8 cellular contexts compared by ENCODE assay signal in the genomic region with DNA sequence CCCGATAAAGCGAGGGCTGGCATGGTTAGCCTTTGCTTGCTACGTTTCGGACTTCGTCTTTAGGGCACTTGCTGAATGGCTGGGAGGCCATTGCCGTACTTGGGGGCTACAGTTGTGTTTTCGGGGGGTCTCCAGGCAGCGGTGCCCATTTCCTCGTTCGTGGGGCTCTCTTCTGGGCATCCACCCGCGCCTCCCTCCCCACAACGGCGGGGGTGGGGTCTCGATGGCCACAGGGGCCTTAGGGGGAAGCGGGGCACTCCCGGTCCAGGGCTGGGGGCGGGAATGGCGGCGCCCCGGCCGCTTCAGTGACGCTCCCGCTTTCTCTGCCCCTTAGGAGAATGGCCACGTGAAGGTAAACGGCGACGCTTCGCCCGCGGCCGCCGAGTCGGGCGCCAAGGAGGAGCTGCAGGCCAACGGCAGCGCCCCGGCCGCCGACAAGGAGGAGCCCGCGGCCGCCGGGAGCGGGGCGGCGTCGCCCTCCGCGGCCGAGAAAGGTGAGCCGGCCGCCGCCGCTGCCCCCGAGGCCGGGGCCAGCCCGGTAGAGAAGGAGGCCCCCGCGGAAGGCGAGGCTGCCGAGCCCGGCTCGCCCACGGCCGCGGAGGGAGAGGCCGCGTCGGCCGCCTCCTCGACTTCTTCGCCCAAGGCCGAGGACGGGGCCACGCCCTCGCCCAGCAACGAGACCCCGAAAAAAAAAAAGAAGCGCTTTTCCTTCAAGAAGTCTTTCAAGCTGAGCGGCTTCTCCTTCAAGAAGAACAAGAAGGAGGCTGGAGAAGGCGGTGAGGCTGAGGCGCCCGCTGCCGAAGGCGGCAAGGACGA. TPM values are rescaled to one million over a fixed set of nuclear protein-coding genes. Genes with fewer than 3 reads are reported as not detected.
DNase-seq lines count a peak whose midpoint lies in the region; ATAC-seq and TF ChIP-seq lines count a peak whose summit lies in the region.

No MANE protein-coding gene starts in this region.

- CTCF ChIA-PET in HEK293T (lab: Yijun Ruan, JAX): interaction anchor here (0.6 to 2.2 kb wide), 15 partner anchors 10 to 656 kb away, joined by 3 to 8 read pairs (median 3); no protein-coding TSS in a partner anchor

- peak overlapping the region; percentile 90 to 98 (median 93) for H3K9ac ChIP-seq in BLaER1 treated with 17β-estradiol and CSF1 and Interleukin-3, amounts not matched to agents 10 nM and 100 nM
- no peak overlapping the region for H3K9ac ChIP-seq in parathyroid adenoma

- POLR2A ChIA-PET in HEK293T (lab: Yijun Ruan, JAX): interaction anchor here (0.7 to 1.7 kb wide), 12 partner anchors 8 to 912 kb away, joined by 3 to 5 read pairs (median 3); no protein-coding TSS in a partner anchor

- H4K20me1 ChIP-seq in BLaER1 treated with 17β-estradiol and CSF1 and Interleukin-3, amounts not matched to agents 10 nM and 100 nM: peaks cover 15 to 56% (median 28%) of the 10 kb centered on the region in 11 experiments; a peak in 19 of 22 replicates

- intact Hi-C loops in left cardiac atrium (cut with DNase I): loop anchor here (1.0 to 10.0 kb wide), 4 partner anchors 235 to 553 kb away; no protein-coding TSS in a partner anchor

- peaks cover 19% of the 10 kb centered on the region for H3K4me1 Mint-ChIP-seq in activated naive CD8-positive, alpha-beta T cell treated with anti-CD3 and anti-CD28 coated beads, Interleukin-2, amount 50 U/mL, for 24 hours

- peaks cover 0 to 29% (median 10%) of the 10 kb centered on the region in 11 experiments; a peak in 15 of 22 replicates for H3K9me3 ChIP-seq in BLaER1 treated with 17β-estradiol and CSF1 and Interleukin-3, amounts not matched to agents 10 nM and 100 nM (replicated peaks in 1 of 11)
- H3K9me3 ChIP-seq in parathyroid adenoma (ENCODE audit: control insufficient read depth, low read length): no peaks in the 10 kb centered on the region

- peak overlapping the region; percentile 82 to 98 (median 93) for H3K4me2 ChIP-seq in BLaER1 treated with 17β-estradiol and CSF1 and Interleukin-3, amounts not matched to agents 10 nM and 100 nM
- peak overlapping the region; percentile 93 for H3K4me2 ChIP-seq in parathyroid adenoma (ENCODE audit: low read length)

- H2AFZ ChIP-seq in parathyroid adenoma: peak overlapping the region; percentile 48

- ATAC-seq in activated naive CD8-positive, alpha-beta T cell treated with anti-CD3 and anti-CD28 coated beads, Interleukin-2, amount 50 U/mL, for 24 hours: no peak
- ATAC-seq in left cardiac atrium (peak; percentile 6 to 12), GM18861 (IDR thresholded peaks at IDR 0.05; ENCODE audit: unreplicated experiment) (no peak)

- no peak overlapping the region for H3K27ac Mint-ChIP-seq in activated naive CD8-positive, alpha-beta T cell treated with anti-CD3 and anti-CD28 coated beads, Interleukin-2, amount 50 U/mL, for 24 hours

- peaks cover 0 to 35% (median 0%) of the 10 kb centered on the region in 11 experiments; a peak in 6 of 22 replicates for H3K36me3 ChIP-seq in BLaER1 treated with 17β-estradiol and CSF1 and Interleukin-3, amounts not matched to agents 10 nM and 100 nM
- no peaks in the 10 kb centered on the region for H3K36me3 ChIP-seq in parathyroid adenoma (ENCODE audit: control insufficient read depth, insufficient read depth, low read length)

- H3K36me3 Mint-ChIP-seq in activated naive CD8-positive, alpha-beta T cell treated with anti-CD3 and anti-CD28 coated beads, Interleukin-2, amount 50 U/mL, for 24 hours (ENCODE audit: low read depth): peaks cover 4% of the 10 kb centered on the region

- no peak for TF ChIP-seq CTCF in parathyroid adenoma (IDR thresholded peaks at IDR 0.05)

- peak; percentile 36 for DNase-seq in HEK293T (ENCODE audit: extremely low spot score)
- DNase-seq in activated naive CD8-positive, alpha-beta T cell treated with anti-CD3 and anti-CD28 coated beads, Interleukin-2, amount 50 U/mL, for 24 hours: no peak
- peak; percentile 48 for DNase-seq in left cardiac atrium
- DNase-seq in NCI-H1436 (lab: John Stamatoyannopoulos, UW): no peak
- DNase-seq in effector CD8-positive, alpha-beta T cell (lab: John Stamatoyannopoulos, UW): no peak

- H3K4me3 Mint-ChIP-seq in activated naive CD8-positive, alpha-beta T cell treated with anti-CD3 and anti-CD28 coated beads, Interleukin-2, amount 50 U/mL, for 24 hours: peak overlapping the region; percentile 63

- peaks cover 6 to 37% (median 22%) of the 10 kb centered on the region in 10 experiments; a peak in 16 of 20 replicates for H3K4me1 ChIP-seq in BLaER1 treated with 17β-estradiol and CSF1 and Interleukin-3, amounts not matched to agents 10 nM and 100 nM
- H3K4me1 ChIP-seq in parathyroid adenoma: peaks cover 8% of the 10 kb centered on the region

- H3K27me3 Mint-ChIP-seq in activated naive CD8-positive, alpha-beta T cell treated with anti-CD3 and anti-CD28 coated beads, Interleukin-2, amount 50 U/mL, for 24 hours: peaks cover 42% of the 10 kb centered on the region

- peak overlapping the region; percentile 66 to 87 (median 78) for H3K4me3 ChIP-seq in BLaER1 treated with 17β-estradiol and CSF1 and Interleukin-3, amounts not matched to agents 10 nM and 100 nM
- peak overlapping the region; percentile 83 for H3K4me3 ChIP-seq in parathyroid adenoma (ENCODE audit: low read depth, low read length)

- H3K27ac ChIP-seq in BLaER1 treated with 17β-estradiol and CSF1 and Interleukin-3, amounts not matched to agents 10 nM and 100 nM: peak overlapping the region; percentile 89 to 97 (median 94)
- peak overlapping the region; percentile 99 for H3K27ac ChIP-seq in parathyroid adenoma

- H3K79me2 ChIP-seq in parathyroid adenoma: peaks cover 4% of the 10 kb centered on the region

- no peaks in the 10 kb centered on the region for H3K9me3 Mint-ChIP-seq in activated naive CD8-positive, alpha-beta T cell treated with anti-CD3 and anti-CD28 coated beads, Interleukin-2, amount 50 U/mL, for 24 hours

- H3K27me3 ChIP-seq in BLaER1 treated with 17β-estradiol and CSF1 and Interleukin-3, amounts not matched to agents 10 nM and 100 nM: peaks cover 6 to 79% (median 67%) of the 10 kb centered on the region in 11 experiments; a peak in 21 of 22 replicates
- H3K27me3 ChIP-seq in parathyroid adenoma (ENCODE audit: control insufficient read depth, insufficient read depth, low read length): no peaks in the 10 kb centered on the region

TF ChIP-seq in HEK293T, 16 proteins besides CTCF, POLR2A, EP300 and RAD21:
- TF ChIP-seq BHLHE40 (IDR thresholded peaks at IDR 0.05; ENCODE audit: borderline replicate concordance): no peak
- TF ChIP-seq NFRKB (IDR thresholded peaks at IDR 0.05): no peak
- no peak for TF ChIP-seq ELF4 (IDR thresholded peaks at IDR 0.05)
- no peak for TF ChIP-seq HDGF (IDR thresholded peaks at IDR 0.05; ENCODE audit: borderline replicate concordance)
- no peak for TF ChIP-seq ARNT (IDR thresholded peaks at IDR 0.05)
- peak; percentile 76; the same call in 1 of the 2 replicates for TF ChIP-seq LEF1 (IDR thresholded peaks at IDR 0.05; ENCODE audit: borderline replicate concordance)
- TF ChIP-seq, protein P1, sequence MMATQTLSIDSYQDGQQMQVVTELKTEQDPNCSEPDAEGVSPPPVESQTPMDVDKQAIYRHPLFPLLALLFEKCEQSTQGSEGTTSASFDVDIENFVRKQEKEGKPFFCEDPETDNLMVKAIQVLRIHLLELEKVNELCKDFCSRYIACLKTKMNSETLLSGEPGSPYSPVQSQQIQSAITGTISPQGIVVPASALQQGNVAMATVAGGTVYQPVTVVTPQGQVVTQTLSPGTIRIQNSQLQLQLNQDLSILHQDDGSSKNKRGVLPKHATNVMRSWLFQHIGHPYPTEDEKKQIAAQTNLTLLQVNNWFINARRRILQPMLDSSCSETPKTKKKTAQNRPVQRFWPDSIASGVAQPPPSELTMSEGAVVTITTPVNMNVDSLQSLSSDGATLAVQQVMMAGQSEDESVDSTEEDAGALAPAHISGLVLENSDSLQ (IDR thresholded peaks at IDR 0.05): no peak
- TF ChIP-seq TARDBP (IDR thresholded peaks at IDR 0.05): no peak
- no peak for TF ChIP-seq FOXM1 (IDR thresholded peaks at IDR 0.05; ENCODE audit: borderline replicate concordance)
- peak; percentile 93 for TF ChIP-seq L3MBTL2 (conservative IDR thresholded peaks at IDR 0.05)
- TF ChIP-seq ZNF384 (IDR thresholded peaks at IDR 0.05): no peak
- TF ChIP-seq FOXA1 (IDR thresholded peaks at IDR 0.05): no peak
- no peak for TF ChIP-seq FOXK2 (IDR thresholded peaks at IDR 0.05)
- TF ChIP-seq CTBP1 (IDR thresholded peaks at IDR 0.05; ENCODE audit: borderline replicate concordance): no peak
- TF ChIP-seq SUZ12 (IDR thresholded peaks at IDR 0.05): no peak
- no peak for TF ChIP-seq SP1 (IDR thresholded peaks at IDR 0.05)

RNA-seq across cellular contexts. Expression of a gene that starts 2.4 kb away (rescaled TPM):
- total RNA-seq in left cardiac atrium: 10 to 100 TPM; 23.0 to 32.6 TPM

Comparison
In these comparisons a context has a peak if more than half of its experiments do, and no peak if none do; other contexts are left out.
1. DNase-seq: peak in HEK293T (single experiment) and left cardiac atrium (single experiment); none in activated naive CD8-positive, alpha-beta T cell treated with anti-CD3 and anti-CD28 coated beads, Interleukin-2, amount 50 U/mL, for 24 hours (single experiment), NCI-H1436 (single experiment) and effector CD8-positive, alpha-beta T cell (single experiment).
2. ATAC-seq: peak in left cardiac atrium (2 of 2); none in activated naive CD8-positive, alpha-beta T cell treated with anti-CD3 and anti-CD28 coated beads, Interleukin-2, amount 50 U/mL, for 24 hours (single experiment) and GM18861 (single experiment).